3 cellular contexts compared by ENCODE assay signal in genomic region chr6:133790756-133791155, GRCh38.
TF ChIP-seq lines count a peak whose summit lies in the region.
"Not testable (repeated sequence)": the region's sequence is repeated elsewhere in the genome, so short reads cannot be mapped to it uniquely, and the experiment has no call there.

No MANE protein-coding gene starts in this region.

TF ChIP-seq in IMR-90, 13 proteins besides CTCF, POLR2A, EP300 and RAD21:
- peak; percentile 59 for TF ChIP-seq CEBPB (IDR thresholded peaks at IDR 0.05; ENCODE audit: low read depth, low read length)

TF ChIP-seq in K562, 482 proteins besides CTCF, POLR2A, EP300 and RAD21:
- TF ChIP-seq CEBPG (CRISPR knock-in tag; IDR thresholded peaks at IDR 0.05); ATF3 (CRISPR knock-in tag; conservative IDR thresholded peaks at IDR 0.05): not testable (repeated sequence)
- peak; percentile 52 to 73 for TF ChIP-seq CEBPG (tag; conservative IDR thresholded peaks at IDR 0.05 in 1 of 2, IDR thresholded peaks at IDR 0.05 in 1 of 2)
- peak; percentile 75 for TF ChIP-seq ATF3 (IDR thresholded peaks at IDR 0.05)
TF ChIP-seq in K562: peak in this region for 2; not testable (repeated sequence) for 480.

TF ChIP-seq in HepG2, 621 proteins besides CTCF, POLR2A, EP300 and RAD21:
- TF ChIP-seq ATF7 (IDR thresholded peaks at IDR 0.05): peak; percentile 47
- not testable (repeated sequence) for TF ChIP-seq ATF7 (CRISPR knock-in tag; IDR thresholded peaks at IDR 0.05)
